In genomic region chr2:136130045-136130444, GRCh38 we compare ENCODE assay signal across 20 cellular contexts. TPM values are rescaled to one million over a fixed set of nuclear protein-coding genes. Genes with fewer than 3 reads are reported as not detected.
DNase-seq lines count a peak whose midpoint lies in the region; ATAC-seq and TF ChIP-seq lines count a peak whose summit lies in the region.
"Had no signal": no experiment of that assay in that cellular context is flagged by ENCODE, and none has a peak within 500 bp of the region (broad histone marks: within the 10 kb centered on the region; RNA-seq: fewer than 3 reads in every experiment).

No MANE protein-coding gene starts in this region.

- H3K4me2 ChIP-seq in DND-41 (ENCODE audit: insufficient read depth, low read length): peak overlapping the region; percentile 49

- DNase-seq in T-helper 1 cell (no peak), DND-41 (no peak), natural killer cell (no peak), amygdala (lab: John Stamatoyannopoulos, UW) (no peak), coronary artery (ENCODE audit: low spot score) (no peak)
- DNase-seq in activated T-helper 1 cell treated with anti-CD3 and anti-CD28 coated beads, Interleukin-12 subunit alpha, Interleukin-12 subunit beta, Interleukin-2, Interleukin-4 antibody, amounts not matched to agents 30 ng/mL and 10 ng/mL and 1 ng/mL, durations not matched to agents 14 hours and 24 hours and 36 hours (ENCODE audit: low spot score): no peak
- DNase-seq: aorta; EL; foreskin keratinocyte; Kasumi-1; left colon; NCI-H1436; NCI-H82; sigmoid colon; stimulated activated CD4-positive, alpha-beta T cell treated with anti-CD3 and anti-CD28 coated beads, Interleukin-4, amount 100 ng/mL, for 1 hour had no signal

- H3K36me3 Mint-ChIP-seq in T-helper 1 cell treated with Interleukin-12 subunit alpha and Interleukin-12 subunit beta and Interleukin-4 antibody, amounts not matched to agents 30 μg/mL and 1 μg/mL, for 36 hours (ENCODE audit: low read depth): peaks cover 14% of the 10 kb centered on the region
- H3K36me3 Mint-ChIP-seq in activated T-helper 1 cell treated with anti-CD3 and anti-CD28 coated beads, Interleukin-12 subunit alpha, Interleukin-12 subunit beta, Interleukin-2, Interleukin-4 antibody, amounts not matched to agents 30 ng/mL and 10 ng/mL and 1 ng/mL, durations not matched to agents 14 hours and 24 hours and 36 hours (ENCODE audit: low read depth): peaks cover 3% of the 10 kb centered on the region
- H3K36me3 Mint-ChIP-seq in natural killer cell: no peaks in the 10 kb centered on the region

- H3K9me3 ChIP-seq in DND-41 (ENCODE audit: insufficient read depth, low read length, severe bottlenecking): no peaks in the 10 kb centered on the region
- H3K9me3 ChIP-seq: sigmoid colon had no signal

- H3K79me2 ChIP-seq in DND-41 (ENCODE audit: insufficient read depth, low read length): 0 out of 2 replicates have a peak, but pooled peaks cover 2% of the 10 kb centered on the region

- H3K27ac ChIP-seq in DND-41 (ENCODE audit: low read length): peak overlapping the region; percentile 58
- no peak overlapping the region for H3K27ac ChIP-seq in coronary artery
- H3K27ac ChIP-seq: 22Rv1, foreskin keratinocyte, sigmoid colon, VCaP had no signal

- H2AFZ ChIP-seq in DND-41 (ENCODE audit: low read depth, low read length): no peak overlapping the region

- intact Hi-C loops in activated T-helper 1 cell treated with anti-CD3 and anti-CD28 coated beads, Interleukin-12 subunit alpha, Interleukin-12 subunit beta, Interleukin-2, Interleukin-4 antibody, amounts not matched to agents 30 ng/mL and 10 ng/mL and 1 ng/mL, durations not matched to agents 14 hours and 24 hours and 36 hours (cut with micrococcal nuclease): loop anchor here (5.0 to 10.0 kb wide), 4 partner anchors 313 to 1078 kb away; partner anchors contain the start of genes RAB3GAP1 and UBXN4
- intact Hi-C loops in natural killer cell (cut with micrococcal nuclease): loop anchor here (5.0 kb wide), 1 partner anchor 177 kb away; no protein-coding TSS in a partner anchor

- H3K9me3 Mint-ChIP-seq in T-helper 1 cell treated with Interleukin-12 subunit alpha and Interleukin-12 subunit beta and Interleukin-4 antibody, amounts not matched to agents 30 μg/mL and 1 μg/mL, for 36 hours: no peaks in the 10 kb centered on the region
- no peaks in the 10 kb centered on the region for H3K9me3 Mint-ChIP-seq in activated T-helper 1 cell treated with anti-CD3 and anti-CD28 coated beads, Interleukin-12 subunit alpha, Interleukin-12 subunit beta, Interleukin-2, Interleukin-4 antibody, amounts not matched to agents 30 ng/mL and 10 ng/mL and 1 ng/mL, durations not matched to agents 14 hours and 24 hours and 36 hours
- H3K9me3 Mint-ChIP-seq in natural killer cell: no peaks in the 10 kb centered on the region

- H3K4me1 ChIP-seq in DND-41 (ENCODE audit: insufficient read depth, low read length): peaks cover 100% of the 10 kb centered on the region
- H3K4me1 ChIP-seq: foreskin keratinocyte had no signal

- ATAC-seq in DND-41 (ENCODE audit: insufficient read depth, low read depth) (no peak), natural killer cell (peak in 1 of 3 donors; percentile 2), HG03175 (IDR thresholded peaks at IDR 0.05; ENCODE audit: unreplicated experiment) (no peak)
- ATAC-seq: foreskin keratinocyte, left colon had no signal

- H3K4me3 ChIP-seq in DND-41 (ENCODE audit: low read depth in 1 of 2, low read length in 2 of 2) (no peak overlapping the region; a peak in 1 of 4 replicates), coronary artery (no peak overlapping the region)
- H3K4me3 ChIP-seq: sigmoid colon had no signal

- H3K4me1 Mint-ChIP-seq in T-helper 1 cell treated with Interleukin-12 subunit alpha and Interleukin-12 subunit beta and Interleukin-4 antibody, amounts not matched to agents 30 μg/mL and 1 μg/mL, for 36 hours (ENCODE audit: low read depth): peaks cover 70% of the 10 kb centered on the region
- H3K4me1 Mint-ChIP-seq in activated T-helper 1 cell treated with anti-CD3 and anti-CD28 coated beads, Interleukin-12 subunit alpha, Interleukin-12 subunit beta, Interleukin-2, Interleukin-4 antibody, amounts not matched to agents 30 ng/mL and 10 ng/mL and 1 ng/mL, durations not matched to agents 14 hours and 24 hours and 36 hours (ENCODE audit: low read depth): peaks cover 76% of the 10 kb centered on the region
- peaks cover 55 to 81% of the 10 kb centered on the region in 2 donors for H3K4me1 Mint-ChIP-seq in natural killer cell

- H4K20me1 ChIP-seq in DND-41 (ENCODE audit: insufficient read depth, low read length): no peaks in the 10 kb centered on the region

- H3K4me3 Mint-ChIP-seq in T-helper 1 cell treated with Interleukin-12 subunit alpha and Interleukin-12 subunit beta and Interleukin-4 antibody, amounts not matched to agents 30 μg/mL and 1 μg/mL, for 36 hours: no peak overlapping the region
- H3K4me3 Mint-ChIP-seq in activated T-helper 1 cell treated with anti-CD3 and anti-CD28 coated beads, Interleukin-12 subunit alpha, Interleukin-12 subunit beta, Interleukin-2, Interleukin-4 antibody, amounts not matched to agents 30 ng/mL and 10 ng/mL and 1 ng/mL, durations not matched to agents 14 hours and 24 hours and 36 hours: peak overlapping the region; percentile 77
- peak overlapping the region; percentile 75 for H3K4me3 Mint-ChIP-seq in natural killer cell

- H3K36me3 ChIP-seq in DND-41 (ENCODE audit: insufficient read depth, low read length): no peaks in the 10 kb centered on the region
- H3K36me3 ChIP-seq: sigmoid colon had no signal

- H3K27me3 ChIP-seq in DND-41 (ENCODE audit: insufficient read depth, low read length, poor library complexity): no peaks in the 10 kb centered on the region

- peak overlapping the region; percentile 29 for H3K9ac ChIP-seq in DND-41 (ENCODE audit: low read depth, low read length)

- TF ChIP-seq CTCF in DND-41 (IDR thresholded peaks at IDR 0.05; ENCODE audit: borderline replicate concordance, extremely low read depth, low read length, poor library complexity, severe bottlenecking) (no peak), natural killer cell (IDR thresholded peaks at IDR 0.05) (no peak), coronary artery (IDR thresholded peaks at IDR 0.05) (no peak)

- peaks cover 54% of the 10 kb centered on the region for H3K27me3 Mint-ChIP-seq in T-helper 1 cell treated with Interleukin-12 subunit alpha and Interleukin-12 subunit beta and Interleukin-4 antibody, amounts not matched to agents 30 μg/mL and 1 μg/mL, for 36 hours (ENCODE audit: low read depth)
- peaks cover 40% of the 10 kb centered on the region for H3K27me3 Mint-ChIP-seq in activated T-helper 1 cell treated with anti-CD3 and anti-CD28 coated beads, Interleukin-12 subunit alpha, Interleukin-12 subunit beta, Interleukin-2, Interleukin-4 antibody, amounts not matched to agents 30 ng/mL and 10 ng/mL and 1 ng/mL, durations not matched to agents 14 hours and 24 hours and 36 hours (ENCODE audit: insufficient read depth)
- H3K27me3 Mint-ChIP-seq in natural killer cell (ENCODE audit: low read depth in 2 of 2): peaks cover 3 to 6% of the 10 kb centered on the region in 2 donors

- peak overlapping the region; percentile 92 for H3K27ac Mint-ChIP-seq in T-helper 1 cell treated with Interleukin-12 subunit alpha and Interleukin-12 subunit beta and Interleukin-4 antibody, amounts not matched to agents 30 μg/mL and 1 μg/mL, for 36 hours
- H3K27ac Mint-ChIP-seq in activated T-helper 1 cell treated with anti-CD3 and anti-CD28 coated beads, Interleukin-12 subunit alpha, Interleukin-12 subunit beta, Interleukin-2, Interleukin-4 antibody, amounts not matched to agents 30 ng/mL and 10 ng/mL and 1 ng/mL, durations not matched to agents 14 hours and 24 hours and 36 hours: peak overlapping the region; percentile 79
- H3K27ac Mint-ChIP-seq in natural killer cell: peak overlapping the region; percentile 93 to 99

RNA-seq across cellular contexts. Expression of gene CXCR4, which starts 12.1 kb away (rescaled TPM):
- 83.3 and 86.3 TPM in 2 replicates for total RNA-seq in activated T-helper 1 cell treated with anti-CD3 and anti-CD28 coated beads, Interleukin-12 subunit alpha, Interleukin-12 subunit beta, Interleukin-2, Interleukin-4 antibody, amounts not matched to agents 30 ng/mL and 10 ng/mL and 1 ng/mL, durations not matched to agents 14 hours and 24 hours and 36 hours
- total RNA-seq in natural killer cell: 100 to 1,000 TPM; 582 to 848 (median 741) TPM
- total RNA-seq: foreskin keratinocyte, osteocyte had no signal
